8 cellular contexts compared by ENCODE assay signal in the genomic region with DNA sequence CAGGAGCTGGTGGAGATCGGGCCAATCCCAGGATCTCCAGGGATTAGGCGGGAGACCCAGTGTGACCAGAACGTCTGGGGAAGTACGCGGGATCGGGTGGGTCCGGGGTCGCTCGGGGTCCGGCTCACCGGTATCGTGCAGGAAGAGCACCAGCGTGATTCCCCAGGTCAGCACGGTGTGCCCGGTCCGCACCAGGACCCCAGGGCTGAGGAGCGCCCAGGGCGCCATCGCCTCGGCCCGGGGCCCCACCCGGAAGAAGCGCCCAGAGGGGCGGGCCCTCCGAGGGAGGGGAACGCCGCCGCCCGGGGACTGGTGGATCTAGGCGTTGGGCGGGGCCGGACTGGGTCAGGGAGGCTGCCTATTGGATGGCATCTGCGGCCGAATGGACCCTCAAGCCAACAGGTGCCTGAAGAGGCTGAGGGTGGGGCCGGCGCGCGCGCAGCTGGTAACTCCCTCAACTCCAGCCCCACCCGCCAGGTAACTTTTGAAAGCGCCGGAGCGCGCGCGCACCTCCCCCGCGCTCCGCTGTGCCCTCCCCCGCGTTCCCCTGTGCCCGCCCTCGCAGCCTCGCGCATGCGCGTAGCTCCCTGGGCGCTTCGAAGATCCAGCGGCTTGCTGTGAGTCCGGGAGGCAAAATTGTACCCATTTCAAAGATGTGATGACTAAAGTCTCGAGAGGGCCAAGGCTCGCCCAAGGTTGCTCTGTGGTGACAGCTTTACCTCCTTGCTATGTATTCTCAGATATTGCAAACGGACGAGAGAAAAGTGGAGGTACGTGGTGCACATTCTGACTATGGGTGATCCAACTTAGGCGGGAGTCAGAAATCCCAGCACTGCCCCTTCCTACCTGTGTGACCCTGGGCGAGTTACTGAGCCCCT. TPM values are rescaled to one million over a fixed set of nuclear protein-coding genes. Genes with fewer than 3 reads are reported as not detected.
DNase-seq lines count a peak whose midpoint lies in the region; ATAC-seq lines count a peak whose summit lies in the region.

TSS of gene ZDHHC12 (minus strand) at position 262 of the 878 bp plus-strand sequence. CDS start at position 228, 34 bp downstream.

- H3K27ac Mint-ChIP-seq in activated CD8-positive, alpha-beta memory T cell treated with anti-CD3 and anti-CD28 coated beads, Interleukin-2, amount 10 ng/mL, durations not matched to agents 7 days and 5 days: peak within 1 kb of the TSS; percentile 88

- no peaks in the 10 kb centered on the region for H3K79me2 ChIP-seq in mesendoderm (ENCODE audit: control insufficient read depth, insufficient read depth, low read length)

- peaks cover 8% of the 10 kb centered on the region for H3K36me3 Mint-ChIP-seq in activated CD8-positive, alpha-beta memory T cell treated with anti-CD3 and anti-CD28 coated beads, Interleukin-2, amount 10 ng/mL, durations not matched to agents 7 days and 5 days

- peaks cover 39% of the 10 kb centered on the region for H3K4me1 Mint-ChIP-seq in activated CD8-positive, alpha-beta memory T cell treated with anti-CD3 and anti-CD28 coated beads, Interleukin-2, amount 10 ng/mL, durations not matched to agents 7 days and 5 days

- no peaks in the 10 kb centered on the region for H3K27me3 Mint-ChIP-seq in activated CD8-positive, alpha-beta memory T cell treated with anti-CD3 and anti-CD28 coated beads, Interleukin-2, amount 10 ng/mL, durations not matched to agents 7 days and 5 days

- peaks cover 2% of the 10 kb centered on the region for H3K79me1 ChIP-seq in mesendoderm (ENCODE audit: low read length)

- H3K4me2 ChIP-seq in mesendoderm (ENCODE audit: low read length): peak within 1 kb of the TSS; percentile 98

- peak; percentile 93 for ATAC-seq in GM21381 (IDR thresholded peaks at IDR 0.05; ENCODE audit: unreplicated experiment)
- peak; percentile 98 for ATAC-seq in activated CD8-positive, alpha-beta memory T cell treated with anti-CD3 and anti-CD28 coated beads, Interleukin-2, amount 10 ng/mL, durations not matched to agents 7 days and 5 days

- H3K4me1 ChIP-seq in NT2/D1 (ENCODE audit: insufficient read depth, insufficient read length) (peaks cover 7% of the 10 kb centered on the region), endocrine pancreas (ENCODE audit: control insufficient read depth, insufficient read depth, low read length) (no peaks in the 10 kb centered on the region), mesendoderm (ENCODE audit: control insufficient read depth, low read depth, low read length) (peaks cover 5% of the 10 kb centered on the region)

- H2AK5ac ChIP-seq in mesendoderm (ENCODE audit: low read length): peak within 1 kb of the TSS; percentile 90

- H3K4ac ChIP-seq in mesendoderm (ENCODE audit: low read depth, low read length): no peak within 1 kb of the TSS

- CTCF ChIA-PET in activated CD8-positive, alpha-beta memory T cell treated with anti-CD3 and anti-CD28 coated beads, Interleukin-2, amount 10 ng/mL, durations not matched to agents 7 days and 5 days (lab: Charles Lee): interaction anchor here (0.9 to 2.1 kb wide), 9 partner anchors 10 to 285 kb away, joined by 3 to 10 read pairs (median 4); partner anchors contain the start of genes ENDOG and PKN3

- no peaks in the 10 kb centered on the region for H3K9me3 ChIP-seq in NT2/D1 (ENCODE audit: insufficient read depth, low read length)
- no peaks in the 10 kb centered on the region for H3K9me3 ChIP-seq in endocrine pancreas (ENCODE audit: control insufficient read depth, low read length)

- peak within 1 kb of the TSS; percentile 100 for H3K4me3 Mint-ChIP-seq in activated CD8-positive, alpha-beta memory T cell treated with anti-CD3 and anti-CD28 coated beads, Interleukin-2, amount 10 ng/mL, durations not matched to agents 7 days and 5 days

- no peaks in the 10 kb centered on the region for H3K27me3 ChIP-seq in NT2/D1 (ENCODE audit: insufficient read depth, insufficient read length)
- no peaks in the 10 kb centered on the region for H3K27me3 ChIP-seq in endocrine pancreas (ENCODE audit: control insufficient read depth, insufficient read depth, low read length)
- H3K27me3 ChIP-seq in mesendoderm (ENCODE audit: insufficient read depth, low read length, poor library complexity): no peaks in the 10 kb centered on the region

- peak within 1 kb of the TSS; percentile 17 for H3K27ac ChIP-seq in mesendoderm (ENCODE audit: low read depth, low read length)

- peak within 1 kb of the TSS; percentile 98 for H3K56ac ChIP-seq in mesendoderm (ENCODE audit: low read length)

- peak within 1 kb of the TSS; percentile 22 for H3K18ac ChIP-seq in mesendoderm (ENCODE audit: low read length)

- H2BK120ac ChIP-seq in mesendoderm (ENCODE audit: low read depth, low read length): no peak within 1 kb of the TSS

- peak within 1 kb of the TSS; percentile 73 for H4K5ac ChIP-seq in mesendoderm (ENCODE audit: low read length)

- peak within 1 kb of the TSS; percentile 68 for H4K8ac ChIP-seq in mesendoderm (ENCODE audit: low read depth, low read length)

- H3K9ac ChIP-seq in NT2/D1 (ENCODE audit: insufficient read length, low read depth): peak within 1 kb of the TSS; percentile 99
- peak within 1 kb of the TSS; percentile 87 for H3K9ac ChIP-seq in endocrine pancreas (ENCODE audit: control insufficient read depth, insufficient read depth, low read length)
- H3K9ac ChIP-seq in mesendoderm (ENCODE audit: low read length): peak within 1 kb of the TSS; percentile 97

- no CpG with 5 or more reads among the region's 68 CpGs for WGBS in mesendoderm (ENCODE audit: extremely low coverage, insufficient coverage, low lambda C conversion rate)

- H3K4me3 ChIP-seq in NT2/D1 (ENCODE audit: insufficient read length, low read depth): peak within 1 kb of the TSS; percentile 94
- peak within 1 kb of the TSS; percentile 56 for H3K4me3 ChIP-seq in endocrine pancreas (ENCODE audit: control insufficient read depth, insufficient read depth, low read length)
- H3K4me3 ChIP-seq in mesendoderm (ENCODE audit: low read length): peak within 1 kb of the TSS; percentile 91

- no peak within 1 kb of the TSS for H2BK5ac ChIP-seq in mesendoderm (ENCODE audit: low read length)

- H3K23ac ChIP-seq in mesendoderm (ENCODE audit: low read length): no peak within 1 kb of the TSS

- no peaks in the 10 kb centered on the region for H3K9me3 Mint-ChIP-seq in activated CD8-positive, alpha-beta memory T cell treated with anti-CD3 and anti-CD28 coated beads, Interleukin-2, amount 10 ng/mL, durations not matched to agents 7 days and 5 days (ENCODE audit: low read depth)

- peak; percentile 99 for DNase-seq in COR-L47 (lab: John Stamatoyannopoulos, UW)
- DNase-seq in HUDEP-2 (lab: John Stamatoyannopoulos, UW; ENCODE audit: unreplicated experiment in 76 of 76): peak in 74 of 76 experiments; percentile 86 to 98 (median 95)
- peak; percentile 98 for DNase-seq in NT2/D1 (ENCODE audit: low read depth, low spot score)
- DNase-seq in activated CD8-positive, alpha-beta memory T cell treated with anti-CD3 and anti-CD28 coated beads, Interleukin-2, amount 10 ng/mL, durations not matched to agents 7 days and 5 days: peak; percentile 100
- DNase-seq in mesendoderm: peak; percentile 99
- DNase-seq in stimulated activated CD8-positive, alpha-beta memory T cell treated with anti-CD3 and anti-CD28 coated beads, Interleukin-15, amount 100 ng/mL, for 1 hour (ENCODE audit: low read depth): peak; percentile 97

- H3K36me3 ChIP-seq in NT2/D1 (ENCODE audit: insufficient read depth, insufficient read length, low read length) (peaks cover 34% of the 10 kb centered on the region), endocrine pancreas (ENCODE audit: control insufficient read depth, insufficient read depth, low read length) (no peaks in the 10 kb centered on the region), mesendoderm (ENCODE audit: control insufficient read depth, insufficient read depth, low read length) (no peaks in the 10 kb centered on the region)

- no peak within 1 kb of the TSS for H2BK15ac ChIP-seq in mesendoderm (replicated peaks; ENCODE audit: low read depth)

RNA-seq across cellular contexts. Expression of gene ZDHHC12, which starts in this region (rescaled TPM):
- total RNA-seq in activated CD8-positive, alpha-beta memory T cell treated with anti-CD3 and anti-CD28 coated beads, Interleukin-2, amount 10 ng/mL, durations not matched to agents 7 days and 5 days: 10 to 100 TPM; 67.8 to 90.0 TPM
- 30.3 TPM for polyA plus RNA-seq in mesendoderm (2013, experiment 1 of 2)
- 31.1 TPM for polyA plus RNA-seq in mesendoderm (2013, experiment 2 of 2)

Comparison
In these comparisons a context has a peak if more than half of its experiments do, and no peak if none do; other contexts are left out.
1. Peak in every context shown above with its lines: DNase-seq, ATAC-seq, H3K4me3 ChIP-seq and H3K27ac ChIP-seq.